18 cellular contexts compared by ENCODE assay signal in the genomic region with DNA sequence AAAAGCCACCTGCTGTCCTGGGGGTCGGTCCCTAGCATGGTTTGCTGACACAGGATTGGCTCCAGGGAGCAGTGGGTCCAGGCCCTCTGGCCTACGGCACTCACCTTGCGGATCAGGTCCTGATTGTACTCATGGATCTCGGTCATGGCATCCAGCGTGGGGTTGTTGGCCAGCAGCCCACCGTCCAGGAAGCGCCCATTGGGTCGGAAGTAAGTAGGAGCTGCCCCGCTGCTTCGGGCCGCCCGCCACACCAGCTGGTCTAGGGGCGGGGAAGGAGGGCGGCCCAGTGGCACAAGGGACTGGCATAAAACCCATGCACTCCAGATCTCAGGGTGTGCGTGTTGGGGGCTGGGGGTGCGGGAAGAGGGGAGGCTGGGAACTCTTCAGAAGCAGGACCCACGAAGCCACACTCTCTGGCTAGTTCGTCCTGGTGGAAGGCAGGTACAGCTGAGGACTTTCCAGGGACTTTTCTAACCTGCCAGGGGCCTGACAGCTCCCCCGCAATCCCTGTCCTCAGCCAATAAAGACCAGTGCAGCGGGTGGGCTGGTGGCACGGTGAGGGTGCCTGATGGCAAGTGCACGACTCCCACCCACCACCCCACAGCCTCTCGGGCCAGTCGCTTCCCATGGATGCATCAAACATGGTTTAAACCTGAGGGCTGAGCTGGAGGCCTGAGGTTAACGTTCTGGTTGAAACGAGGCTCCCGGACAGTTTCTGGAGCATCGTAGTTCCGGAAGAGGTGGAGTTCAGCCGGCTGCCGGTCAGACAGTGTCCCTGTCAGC. TPM values are rescaled to one million over a fixed set of nuclear protein-coding genes. Genes with fewer than 3 reads are reported as not detected.
DNase-seq lines count a peak whose midpoint lies in the region; TF ChIP-seq lines count a peak whose summit lies in the region.
"Had no signal": no experiment of that assay in that cellular context is flagged by ENCODE, and none has a peak within 500 bp of the region (broad histone marks: within the 10 kb centered on the region; RNA-seq: fewer than 3 reads in every experiment).

No MANE protein-coding gene starts in this region.

- H3F3A ChIP-seq in neural progenitor cell (ENCODE audit: low read depth): peaks cover 3% of the 10 kb centered on the region

- H3K4me3 Mint-ChIP-seq in neural progenitor cell: no peak overlapping the region
- H3K4me3 Mint-ChIP-seq: CD14-positive monocyte, IgD-negative memory B cell had no signal

- H3K36me3 ChIP-seq in BLaER1 (peaks cover 39% of the 10 kb centered on the region), hepatocyte (replicated peaks; ENCODE audit: insufficient read depth, low read depth) (no peaks in the 10 kb centered on the region), neural progenitor cell (no peaks in the 10 kb centered on the region), MG63 (no peaks in the 10 kb centered on the region)
- H3K36me3 ChIP-seq: SJSA1 had no signal

- H3K9me3 ChIP-seq in BLaER1: no peaks in the 10 kb centered on the region
- H3K9me3 ChIP-seq in hepatocyte (ENCODE audit: low read depth): no peaks in the 10 kb centered on the region
- H3K9me3 ChIP-seq in neural progenitor cell (ENCODE audit: low read depth): no peaks in the 10 kb centered on the region
- H3K9me3 ChIP-seq in MG63: no peaks in the 10 kb centered on the region
- H3K9me3 ChIP-seq: Peyer's patch, SJSA1 had no signal

- no peak overlapping the region for H3K9ac ChIP-seq in BLaER1
- no peak overlapping the region for H3K9ac ChIP-seq in neural progenitor cell

- H3K4me2 ChIP-seq in BLaER1: peak overlapping the region; percentile 62; the same call in 1 of the 2 replicates
- H3K4me2 ChIP-seq in hepatocyte: no peak overlapping the region
- H3K4me2 ChIP-seq in neural progenitor cell: no peak overlapping the region

- no peaks in the 10 kb centered on the region for H3K9me2 ChIP-seq in hepatocyte (replicated peaks; ENCODE audit: insufficient read depth)

- no peaks in the 10 kb centered on the region for H3K9me3 Mint-ChIP-seq in neural progenitor cell
- H3K9me3 Mint-ChIP-seq: CD14-positive monocyte, IgD-negative memory B cell had no signal

- DNase-seq in NCI-H446 treated with DMSO at 0.1 percent for 48 hours (lab: John Stamatoyannopoulos, UW) (peak; percentile 25), hepatocyte (ENCODE audit: low spot score) (peak; percentile 6), neural progenitor cell (ENCODE audit: low spot score) (no peak), ecto neural progenitor cell (ENCODE audit: low spot score) (no peak), UCSD-AML1 (lab: John Stamatoyannopoulos, UW; ENCODE audit: unreplicated experiment) (no peak), EL (no peak), MG63 (no peak)
- DNase-seq: Karpas-422, NCI-H1694 treated with DMSO at 0.1 percent for 48 hours, NCI-H510A, Peyer's patch had no signal

- no peaks in the 10 kb centered on the region for H3K36me3 Mint-ChIP-seq in neural progenitor cell
- H3K36me3 Mint-ChIP-seq: CD14-positive monocyte had no signal

- no peaks in the 10 kb centered on the region for H3K27me3 ChIP-seq in BLaER1
- H3K27me3 ChIP-seq in hepatocyte: no peaks in the 10 kb centered on the region
- H3K27me3 ChIP-seq in neural progenitor cell: no peaks in the 10 kb centered on the region
- H3K27me3 ChIP-seq in MG63: no peaks in the 10 kb centered on the region
- H3K27me3 ChIP-seq: Peyer's patch, SJSA1 had no signal

- peaks cover 15% of the 10 kb centered on the region for H3K4me1 Mint-ChIP-seq in neural progenitor cell
- H3K4me1 Mint-ChIP-seq: CD14-positive monocyte had no signal

- TF ChIP-seq CTCF in hepatocyte (IDR thresholded peaks at IDR 0.05; ENCODE audit: poor library complexity): no peak
- TF ChIP-seq CTCF in neural progenitor cell (IDR thresholded peaks at IDR 0.05): no peak

- H3K4me1 ChIP-seq in BLaER1 (peaks cover 35% of the 10 kb centered on the region), hepatocyte (ENCODE audit: insufficient read depth) (peaks cover 15% of the 10 kb centered on the region), neural progenitor cell (peaks cover 4% of the 10 kb centered on the region)
- H3K4me1 ChIP-seq: Peyer's patch had no signal

- H3K27ac ChIP-seq in BLaER1: no peak overlapping the region
- H3K27ac ChIP-seq in hepatocyte: no peak overlapping the region
- no peak overlapping the region for H3K27ac ChIP-seq in neural progenitor cell
- H3K27ac ChIP-seq: Peyer's patch, SJSA1 had no signal

- peaks cover 8% of the 10 kb centered on the region for H3K27me3 Mint-ChIP-seq in neural progenitor cell (ENCODE audit: insufficient read depth, low read depth)
- H3K27me3 Mint-ChIP-seq: IgD-negative memory B cell had no signal

- WGBS in hepatocyte (ENCODE audit: low lambda C conversion rate, missing lambda C conversion rate): 96% methylated on average over 31 of the region's 31 CpGs

- no peak overlapping the region for H2AFZ ChIP-seq in hepatocyte
- no peak overlapping the region for H2AFZ ChIP-seq in neural progenitor cell (replicated peaks)

- H4K20me1 ChIP-seq in BLaER1 (no peaks in the 10 kb centered on the region), hepatocyte (ENCODE audit: insufficient read depth, poor library complexity, severe bottlenecking) (no peaks in the 10 kb centered on the region), neural progenitor cell (ENCODE audit: low read depth) (no peaks in the 10 kb centered on the region)

- H3K79me2 ChIP-seq in hepatocyte (no peaks in the 10 kb centered on the region), neural progenitor cell (ENCODE audit: low read depth) (no peaks in the 10 kb centered on the region)

- H3K27ac Mint-ChIP-seq in neural progenitor cell: peak overlapping the region; percentile 33
- H3K27ac Mint-ChIP-seq: CD14-positive monocyte, IgD-negative memory B cell had no signal

- H3K4me3 ChIP-seq in BLaER1: no peak overlapping the region
- H3K4me3 ChIP-seq in hepatocyte: no peak overlapping the region
- no peak overlapping the region for H3K4me3 ChIP-seq in neural progenitor cell
- no peak overlapping the region for H3K4me3 ChIP-seq in MG63
- H3K4me3 ChIP-seq: Peyer's patch, SJSA1 had no signal

RNA-seq across cellular contexts. Expression of gene BAIAP2L2, which starts 5.1 kb away (rescaled TPM):
- total RNA-seq in hepatocyte (3.3 and 4.4 TPM in 2 replicates), neural progenitor cell (ENCODE audit: low replicate concordance) (0.86 and 2.6 TPM in 2 replicates)
- 8.2 and 8.8 TPM in 2 replicates for polyA plus RNA-seq in hepatocyte
- 20.4 and 63.3 TPM in 2 replicates for total RNA-seq in MG63 (2014; rRNA removed; shearing (Covaris generic); ENCODE audit: low replicate concordance)
- total RNA-seq: M059J, SJSA1 had no signal
- polyA plus RNA-seq: CD14-positive monocyte, IgD-negative memory B cell had no signal

RNA-seq across cellular contexts. Expression of gene SLC16A8, which starts 31.6 kb away (rescaled TPM):
- total RNA-seq in hepatocyte (not detected in 2 replicates), neural progenitor cell (ENCODE audit: low replicate concordance) (1.0 and 3.1 TPM in 2 replicates)
- 0.63 and 1.6 TPM in 2 replicates for polyA plus RNA-seq in hepatocyte
- total RNA-seq in MG63 (2014; rRNA removed; shearing (Covaris generic); ENCODE audit: low replicate concordance): not detected in 2 replicates
- total RNA-seq: Daoy, M059J, OCI-LY7, Peyer's patch, SJSA1 had no signal
- polyA plus RNA-seq: CD14-positive monocyte, IgD-negative memory B cell had no signal

RNA-seq across cellular contexts. Expression of gene PICK1, which starts 58.4 kb away (rescaled TPM):
- total RNA-seq in hepatocyte (26.2 and 42.7 TPM in 2 replicates), neural progenitor cell (ENCODE audit: low replicate concordance) (10.7 and 31.8 TPM in 2 replicates)
- 43.1 and 54.9 TPM in 2 replicates for polyA plus RNA-seq in hepatocyte
- 7.3 and 21.7 TPM in 2 replicates for total RNA-seq in MG63 (2014; rRNA removed; shearing (Covaris generic); ENCODE audit: low replicate concordance)

Comparison
In these comparisons a context has a peak if more than half of its experiments do, and no peak if none do; other contexts are left out.
1. DNase-seq: peak in NCI-H446 treated with DMSO at 0.1 percent for 48 hours (single experiment) and hepatocyte (single experiment); none in neural progenitor cell (single experiment), ecto neural progenitor cell (single experiment), UCSD-AML1 (single experiment), EL (single experiment) and MG63 (single experiment).